ENCODE assay signal across 13 cellular contexts in the genomic region with DNA sequence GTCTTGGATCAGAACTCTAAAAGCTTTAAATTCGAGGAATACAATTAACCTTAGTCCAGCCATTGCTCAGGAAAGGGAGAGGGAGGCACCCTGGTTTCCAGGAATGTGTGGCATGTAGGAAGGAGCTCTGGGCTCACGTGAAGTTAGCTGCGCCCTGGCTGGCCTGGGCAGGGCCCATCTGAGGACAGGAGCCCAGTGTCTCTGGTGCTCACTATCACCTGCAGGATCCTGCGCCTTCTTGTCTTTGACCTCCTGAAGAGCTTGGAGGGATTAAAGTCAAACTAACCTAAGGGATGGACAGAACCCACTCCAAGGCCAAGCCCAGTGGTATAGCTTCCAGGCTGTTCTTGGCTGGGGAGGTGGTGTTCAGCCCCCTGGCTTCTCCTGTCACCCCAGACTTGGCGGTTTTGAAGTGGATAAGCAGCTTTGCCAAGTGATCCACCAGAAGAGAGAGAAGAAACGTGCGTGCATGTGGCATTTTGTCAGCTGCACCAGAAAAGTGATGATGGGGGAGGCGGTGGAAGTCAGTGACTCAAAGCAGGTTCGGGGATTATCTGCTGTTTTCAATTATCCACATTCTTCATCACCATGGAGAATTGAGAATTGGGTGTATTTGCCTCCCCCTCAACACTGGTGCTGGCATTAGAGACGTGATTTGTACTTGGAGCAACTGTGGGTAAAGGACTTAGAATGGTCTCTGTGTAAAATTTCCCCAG. TPM values are rescaled to one million over a fixed set of nuclear protein-coding genes. Genes with fewer than 3 reads are reported as not detected.
"Had no signal": no experiment of that assay in that cellular context is flagged by ENCODE, and none has a peak within 500 bp of the region (broad histone marks: within the 10 kb centered on the region; RNA-seq: fewer than 3 reads in every experiment).

No MANE protein-coding gene starts in this region.

- DNase-seq: activated CD4-positive, alpha-beta T cell treated with anti-CD3 and anti-CD28 coated beads for 48 hours; activated CD8-positive, alpha-beta T cell treated with anti-CD3 and anti-CD28 coated beads, Interleukin-2, amount 10 ng/mL, durations not matched to agents 7 days and 5 days; amniotic stem cell; esophagus squamous epithelium; foreskin keratinocyte; mesenchymal stem cell; stimulated activated CD4-positive, alpha-beta T cell treated with anti-CD3 and anti-CD28 coated beads, Interleukin-2, amount 100 ng/mL, for 48 hours; stimulated activated naive CD4-positive, alpha-beta T cell treated with Interleukin-2 at 50 U/mL for 16 hours; T-helper 1 cell; WERI-Rb-1 had no signal

- ATAC-seq: activated CD8-positive, alpha-beta T cell treated with anti-CD3 and anti-CD28 coated beads, Interleukin-2, amount 10 ng/mL, durations not matched to agents 7 days and 5 days; activated naive CD4-positive, alpha-beta T cell treated with anti-CD3 and anti-CD28 coated beads, Interleukin-2, amount 50 U/mL, for 72 hours; foreskin keratinocyte; left lobe of liver had no signal

- H3K4me3 ChIP-seq: esophagus squamous epithelium, suprapubic skin had no signal

- H3K27ac ChIP-seq: esophagus squamous epithelium, foreskin keratinocyte, suprapubic skin, WERI-Rb-1 had no signal

- H3K36me3 ChIP-seq: esophagus squamous epithelium, suprapubic skin, WERI-Rb-1 had no signal

- H3K4me1 ChIP-seq: foreskin keratinocyte, suprapubic skin had no signal

- H3K27me3 ChIP-seq: esophagus squamous epithelium, suprapubic skin had no signal

- H3K9me3 ChIP-seq: esophagus squamous epithelium, suprapubic skin had no signal

RNA-seq across cellular contexts. Expression of a gene that starts 11.9 kb away (rescaled TPM):
- total RNA-seq: activated CD8-positive, alpha-beta T cell treated with anti-CD3 and anti-CD28 coated beads, Interleukin-2, amount 10 ng/mL, durations not matched to agents 7 days and 5 days had no signal
- polyA plus RNA-seq: foreskin keratinocyte had no signal
